Comparison of ENCODE assay signal across 8 cellular contexts in the genomic region with DNA sequence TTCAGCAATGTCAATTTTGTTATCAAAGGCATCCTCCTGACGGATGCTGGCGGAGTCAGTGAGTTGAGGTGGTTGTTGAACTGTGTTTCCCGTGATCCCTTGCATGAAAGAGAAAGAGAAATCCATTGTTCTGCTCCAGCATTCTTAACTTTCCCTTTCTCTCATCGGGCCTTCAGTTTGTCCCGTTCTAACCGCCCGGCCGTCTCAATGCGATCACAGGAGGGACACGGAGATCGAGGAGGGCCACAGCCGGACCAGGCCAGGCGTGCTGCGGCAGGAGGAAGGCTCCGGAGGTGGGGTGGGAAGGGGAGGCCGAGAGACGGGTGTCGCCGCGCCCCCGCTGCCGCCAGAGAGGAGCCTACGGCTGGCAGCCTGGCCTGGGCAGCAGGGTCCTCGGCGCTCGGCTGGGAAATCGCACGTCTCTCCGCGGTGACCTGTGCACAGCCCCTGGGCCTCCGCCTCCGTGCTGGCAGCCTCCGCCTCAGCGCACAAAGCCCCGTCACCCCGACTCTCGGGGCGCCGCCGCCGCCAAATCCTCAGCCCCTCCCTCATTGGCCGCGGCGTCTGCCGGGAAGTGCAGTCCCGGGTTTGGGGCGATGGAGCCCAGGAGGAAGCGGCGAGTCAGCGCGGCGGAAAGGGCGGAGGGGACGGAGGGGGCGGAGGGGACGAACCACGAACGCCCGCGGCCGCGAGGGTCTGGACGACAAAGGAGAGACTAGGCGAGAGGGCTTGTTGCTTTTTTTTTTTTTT. TPM values are rescaled to one million over a fixed set of nuclear protein-coding genes. Genes with fewer than 3 reads are reported as not detected.
DNase-seq lines count a peak whose midpoint lies in the region; ATAC-seq, FAIRE-seq and TF ChIP-seq lines count a peak whose summit lies in the region.

No MANE protein-coding gene starts in this region.

- peak overlapping the region; percentile 76 for H3K9ac ChIP-seq in keratinocyte (ENCODE audit: control insufficient read depth, extremely low read depth, insufficient read depth, low read length)

- H3K27me3 Mint-ChIP-seq in central memory CD8-positive, alpha-beta T cell: peaks cover 10% of the 10 kb centered on the region

- H3K4me3 ChIP-seq in ACC112 (ENCODE audit: low read depth, low read length) (peak overlapping the region; percentile 85), keratinocyte (ENCODE audit: control insufficient read depth in 2 of 3, extremely low read depth in 1 of 3, insufficient read depth in 2 of 3, low read depth in 1 of 3, low read length in 3 of 3) (peak overlapping the region; percentile 39 to 68 (median 48))

- H3K4me1 ChIP-seq in ACC112 (ENCODE audit: control insufficient read depth, insufficient read depth, low read length, unreplicated experiment) (peaks cover 29% of the 10 kb centered on the region), keratinocyte (ENCODE audit: control insufficient read depth, extremely low read depth, insufficient read depth, low read length) (peaks cover 16% of the 10 kb centered on the region)

- dilution Hi-C loops in keratinocyte (cut with MboI; ENCODE audit: extremely low pct_ligation_motif_present, low sequenced_read_pairs): no loop called here

- no peaks in the 10 kb centered on the region for H4K20me1 ChIP-seq in keratinocyte (ENCODE audit: control insufficient read depth, extremely low read depth, insufficient read depth, low read length)

- H3K4me1 Mint-ChIP-seq in central memory CD8-positive, alpha-beta T cell: peaks cover 11% of the 10 kb centered on the region

- no peaks in the 10 kb centered on the region for H3K9me3 ChIP-seq in KOPT-K1 (ENCODE audit: insufficient read depth, low read length, poor library complexity, severe bottlenecking)
- no peaks in the 10 kb centered on the region for H3K9me3 ChIP-seq in keratinocyte (ENCODE audit: control insufficient read depth, low read depth, low read length)

- H3K9me3 Mint-ChIP-seq in central memory CD8-positive, alpha-beta T cell: no peaks in the 10 kb centered on the region

- H3K4me2 ChIP-seq in keratinocyte (ENCODE audit: control insufficient read depth, extremely low read depth, insufficient read depth, low read depth, low read length): peak overlapping the region; percentile 86

- no peaks in the 10 kb centered on the region for H3K79me2 ChIP-seq in ACC112 (ENCODE audit: control insufficient read depth, insufficient read depth, low read length, unreplicated experiment)
- H3K79me2 ChIP-seq in keratinocyte (ENCODE audit: control insufficient read depth, insufficient read depth, low read length): no peaks in the 10 kb centered on the region

- H3K36me3 ChIP-seq in ACC112 (ENCODE audit: insufficient read depth, low read length) (no peaks in the 10 kb centered on the region), KOPT-K1 (ENCODE audit: insufficient read depth, low read length) (no peaks in the 10 kb centered on the region), keratinocyte (ENCODE audit: control insufficient read depth in 2 of 2, extremely low read depth in 1 of 2, insufficient read depth in 2 of 2, low read length in 2 of 2) (no peaks in the 10 kb centered on the region)

- ATAC-seq in GM19025 (IDR thresholded peaks at IDR 0.05; ENCODE audit: low read depth, unreplicated experiment) (peak; percentile 55), HG02981 (IDR thresholded peaks at IDR 0.05; ENCODE audit: unreplicated experiment) (no peak)
- peak; percentile 91 for ATAC-seq in central memory CD8-positive, alpha-beta T cell (replicated peaks; ENCODE audit: extremely low read depth, poor library complexity, severe bottlenecking)

- H3K27me3 ChIP-seq in ACC112 (ENCODE audit: insufficient read depth, low read length): no peaks in the 10 kb centered on the region
- no peaks in the 10 kb centered on the region for H3K27me3 ChIP-seq in keratinocyte (ENCODE audit: control insufficient read depth, extremely low read depth, insufficient read depth, low read length)

- DNase-seq in activated CD4-positive, alpha-beta T cell treated with anti-CD3 and anti-CD28 coated beads for 1 hour: peak; percentile 66
- peak; percentile 51 to 54 for DNase-seq in central memory CD8-positive, alpha-beta T cell (ENCODE audit: low spot score in 2 of 2)
- DNase-seq in keratinocyte (ENCODE audit: low read depth, low spot score): no peak
- peak; percentile 74 for DNase-seq in stimulated activated CD4-positive, alpha-beta T cell treated with anti-CD3 and anti-CD28 coated beads, Interleukin-12 subunit alpha, Interleukin-12 subunit beta, amount 100 ng/mL, for 4 hours

- peak overlapping the region; percentile 94 for H2AFZ ChIP-seq in ACC112 (ENCODE audit: low read length, unreplicated experiment)
- peak overlapping the region; percentile 88 for H2AFZ ChIP-seq in keratinocyte (ENCODE audit: control insufficient read depth, low read length)

- FAIRE-seq in keratinocyte (lab: Jason Lieb, UNC): no peak

- H3K27ac Mint-ChIP-seq in central memory CD8-positive, alpha-beta T cell (ENCODE audit: low read depth): peak overlapping the region; percentile 90

- H3K9me1 ChIP-seq in keratinocyte (ENCODE audit: control insufficient read depth, extremely low read depth, insufficient read depth, low read length): no peaks in the 10 kb centered on the region

- H3K4me3 Mint-ChIP-seq in central memory CD8-positive, alpha-beta T cell: peak overlapping the region; percentile 96

- peak overlapping the region; percentile 38; the same call in 1 of the 2 replicates for H3K27ac ChIP-seq in ACC112 (ENCODE audit: low read depth, low read length)
- peak overlapping the region; percentile 86 for H3K27ac ChIP-seq in KOPT-K1 (ENCODE audit: low read depth, low read length, poor library complexity, severe bottlenecking)
- H3K27ac ChIP-seq in keratinocyte (ENCODE audit: control insufficient read depth, insufficient read depth, low read length): peak overlapping the region; percentile 57

- peaks cover 13% of the 10 kb centered on the region for H3K36me3 Mint-ChIP-seq in central memory CD8-positive, alpha-beta T cell (ENCODE audit: insufficient read depth)

- no peak for TF ChIP-seq CTCF in keratinocyte (optimal IDR thresholded peaks at IDR 0.05 in 1 of 3, IDR thresholded peaks at IDR 0.05 in 1 of 3, conservative IDR thresholded peaks at IDR 0.05 in 1 of 3; ENCODE audit: extremely low read depth in 1 of 3, insufficient read depth in 2 of 3, low read length in 3 of 3)

RNA-seq across cellular contexts. Expression of a gene that starts 38.1 kb away (rescaled TPM):
- 0.02 to 0.04 TPM in 2 of 3 replicates, not detected in the other for polyA plus RNA-seq in keratinocyte
- not detected for polyA plus RNA-seq in keratinocyte (2011; ENCODE audit: low read depth)
- not detected in 2 replicates for polyA plus RNA-seq in keratinocyte (2011; cell fraction: cytosol; rRNA removed)
- 0.07 TPM in 1 of 2 replicates, not detected in the other for polyA plus RNA-seq in keratinocyte (2011; cell fraction: nucleus; rRNA removed)
- 0.21 TPM in 1 of 2 replicates, not detected in the other for polyA plus RNA-seq in keratinocyte (2012; ENCODE audit: low replicate concordance)
- not detected in 3 replicates for polyA minus RNA-seq in keratinocyte
- not detected for polyA minus RNA-seq in keratinocyte (2011; cell fraction: cytosol; rRNA and poly(A)+ RNA removed)
- not detected in 2 replicates for polyA minus RNA-seq in keratinocyte (2011; cell fraction: nucleus; rRNA and poly(A)+ RNA removed)

RNA-seq across cellular contexts. Expression of a gene that starts 58.3 kb away (rescaled TPM):
- 39.2 to 45.2 TPM (median 44.1 TPM) in 3 replicates for polyA plus RNA-seq in keratinocyte
- 16.7 TPM for polyA plus RNA-seq in keratinocyte (2011; ENCODE audit: low read depth)
- 49.5 and 49.7 TPM in 2 replicates for polyA plus RNA-seq in keratinocyte (2011; cell fraction: cytosol; rRNA removed)
- polyA plus RNA-seq in keratinocyte (2011; cell fraction: nucleus; rRNA removed): 48.8 and 55.5 TPM in 2 replicates
- polyA plus RNA-seq in keratinocyte (2012; ENCODE audit: low replicate concordance): 38.6 and 40.4 TPM in 2 replicates
- 40.3 to 52.4 TPM (median 49.0 TPM) in 3 replicates for polyA minus RNA-seq in keratinocyte
- polyA minus RNA-seq in keratinocyte (2011; cell fraction: cytosol; rRNA and poly(A)+ RNA removed): 70.0 TPM
- polyA minus RNA-seq in keratinocyte (2011; cell fraction: nucleus; rRNA and poly(A)+ RNA removed): 25.7 and 27.4 TPM in 2 replicates

RNA-seq across cellular contexts. Expression of a gene that starts 58.8 kb away (rescaled TPM):
- polyA plus RNA-seq in keratinocyte: 0.05 to 0.10 TPM (median 0.08 TPM) in 3 replicates
- 0.31 TPM for polyA plus RNA-seq in keratinocyte (2011; ENCODE audit: low read depth)
- 0.02 and 0.04 TPM in 2 replicates for polyA plus RNA-seq in keratinocyte (2011; cell fraction: cytosol; rRNA removed)
- 0.04 and 0.09 TPM in 2 replicates for polyA plus RNA-seq in keratinocyte (2011; cell fraction: nucleus; rRNA removed)
- 0.11 and 0.28 TPM in 2 replicates for polyA plus RNA-seq in keratinocyte (2012; ENCODE audit: low replicate concordance)
- polyA minus RNA-seq in keratinocyte: not detected in 3 replicates
- polyA minus RNA-seq in keratinocyte (2011; cell fraction: cytosol; rRNA and poly(A)+ RNA removed): not detected
- not detected in 2 replicates for polyA minus RNA-seq in keratinocyte (2011; cell fraction: nucleus; rRNA and poly(A)+ RNA removed)

RNA-seq across cellular contexts. Expression of a gene that starts 59.7 kb away (rescaled TPM):
- polyA plus RNA-seq in keratinocyte: 0.01 TPM in 1 of 3 replicates, not detected in the others
- polyA plus RNA-seq in keratinocyte (2011; ENCODE audit: low read depth): not detected
- not detected in 2 replicates for polyA plus RNA-seq in keratinocyte (2011; cell fraction: cytosol; rRNA removed)
- polyA plus RNA-seq in keratinocyte (2011; cell fraction: nucleus; rRNA removed): 0.04 TPM in 1 of 2 replicates, not detected in the other
- 0.02 TPM in 1 of 2 replicates, not detected in the other for polyA plus RNA-seq in keratinocyte (2012; ENCODE audit: low replicate concordance)
- polyA minus RNA-seq in keratinocyte: not detected in 3 replicates
- polyA minus RNA-seq in keratinocyte (2011; cell fraction: cytosol; rRNA and poly(A)+ RNA removed): not detected
- not detected in 2 replicates for polyA minus RNA-seq in keratinocyte (2011; cell fraction: nucleus; rRNA and poly(A)+ RNA removed)
